18 cellular contexts compared by ENCODE assay signal in the genomic region with DNA sequence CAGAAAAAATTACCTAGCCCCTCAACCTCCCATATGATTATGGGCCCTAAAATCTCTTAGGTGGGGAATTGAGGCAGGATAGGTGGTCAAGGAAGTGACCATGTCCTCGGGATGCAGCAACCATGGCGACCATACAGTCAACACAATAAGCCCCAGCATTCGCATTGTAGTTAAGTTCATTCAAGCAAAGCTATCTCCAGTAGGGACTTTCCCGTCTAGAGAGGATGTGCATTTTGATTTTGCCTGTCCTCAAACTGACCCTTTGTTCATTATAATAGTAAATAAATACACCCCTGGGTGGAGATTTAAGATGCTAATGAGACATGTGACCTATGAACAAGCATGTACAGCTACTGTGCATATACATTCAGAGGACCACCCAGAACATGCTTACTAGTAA.
DNase-seq lines count a peak whose midpoint lies in the region; ATAC-seq, FAIRE-seq and TF ChIP-seq lines count a peak whose summit lies in the region.
"Had no signal": no experiment of that assay in that cellular context is flagged by ENCODE, and none has a peak within 500 bp of the region (broad histone marks: within the 10 kb centered on the region; RNA-seq: fewer than 3 reads in every experiment).

No MANE protein-coding gene starts in this region.

- H3K4me1 Mint-ChIP-seq in memory B cell, result no peaks in the 10 kb centered on the region

- H3K9ac ChIP-seq in GM12878 (ENCODE audit: control insufficient read depth, insufficient read depth, low read length), result no peak overlapping the region

- H3K27me3 ChIP-seq in GM12878 (replicated peaks in 1 of 2; ENCODE audit: control insufficient read depth in 2 of 2, insufficient read depth in 2 of 2, low read length in 1 of 2), result no peaks in the 10 kb centered on the region

- 0% methylated on average over 4 of the region's 4 CpGs for WGBS in GM12878 (ENCODE audit: insufficient coverage, insufficient replicate concordance, low lambda C conversion rate, missing lambda C conversion rate)

- FAIRE-seq in GM12878 (lab: Jason Lieb, UNC), result no peak
- FAIRE-seq: GM18507, H54, HepG2, HTR-8/SVneo had no signal

- H2AFZ ChIP-seq in GM12878 (ENCODE audit: control insufficient read depth, low read depth, low read length), result no peak overlapping the region

- TF ChIP-seq POLR2A in GM12878 (IDR thresholded peaks at IDR 0.05; ENCODE audit: low read depth, low read length), result no peak

- H3K36me3 Mint-ChIP-seq in memory B cell, result no peaks in the 10 kb centered on the region

- intact Hi-C loops in GM12878 (cut with micrococcal nuclease; ENCODE audit: unreplicated experiment), result loop anchor here (2.0 to 5.0 kb wide), 2 partner anchors 85 to 277 kb away; no protein-coding TSS in a partner anchor

- SMC1A ChIA-PET in GM12878 (lab: Charles Lee; ENCODE audit: uncharacterized antibody, unreplicated experiment), result interaction anchor here (1.2 to 2.2 kb wide), 2 partner anchors 87 to 278 kb away, joined by 4 to 10 read pairs; no protein-coding TSS in a partner anchor

- RAD21 ChIA-PET in GM12878 (lab: Charles Lee; ENCODE audit: unreplicated experiment), result no interaction called here

- H4K20me1 ChIP-seq in GM12878 (ENCODE audit: control insufficient read depth, insufficient read depth), result no peaks in the 10 kb centered on the region

- no peak overlapping the region for H3K27ac ChIP-seq in GM12878 (ENCODE audit: control insufficient read depth, insufficient read depth)

- in situ Hi-C loops in Caki2 (cut with HindIII; ENCODE audit: low pct_unique_long_range_greater_than_20kb, low sequenced_read_pairs), result no loop called here
- in situ Hi-C loops in GM12878 (cut with MboI), result no loop called here

- no peaks in the 10 kb centered on the region for H3K4me1 ChIP-seq in GM12878 (ENCODE audit: control insufficient read depth, insufficient read depth, low read length)

- POLR2A ChIA-PET in GM12878 (lab: Charles Lee), result no interaction called here

- peak overlapping the region; percentile 41 for H3K27ac Mint-ChIP-seq in memory B cell
- H3K27ac Mint-ChIP-seq: CD4-positive, alpha-beta T cell had no signal

- no peak for TF ChIP-seq RAD21 in GM12878 (IDR thresholded peaks at IDR 0.05; ENCODE audit: insufficient read depth, low read depth, low read length)

- H3K9me3 Mint-ChIP-seq in memory B cell, result no peaks in the 10 kb centered on the region
- H3K9me3 Mint-ChIP-seq: CD4-positive, alpha-beta T cell had no signal

- CTCF ChIA-PET in GM12878 (lab: Yijun Ruan, JAX), result interaction anchor here (0.9 to 4.1 kb wide), 12 partner anchors 10 to 278 kb away, joined by 3 to 30 read pairs (median 8); no protein-coding TSS in a partner anchor

- TF ChIP-seq EP300 in GM12878 (IDR thresholded peaks at IDR 0.05; ENCODE audit: borderline replicate concordance in 1 of 2, control insufficient read depth in 1 of 2, low read depth in 2 of 2, low read length in 2 of 2), result no peak

- ATAC-seq in GM12878 (peak; percentile 51), memory B cell (ENCODE audit: low read depth) (peak; percentile 74)
- ATAC-seq: HCT116, HepG2 had no signal

- no peaks in the 10 kb centered on the region for H3K9me3 ChIP-seq in GM12878 (replicated peaks; ENCODE audit: control insufficient read depth, insufficient read depth, low read length)

- no peaks in the 10 kb centered on the region for H3K27me3 Mint-ChIP-seq in memory B cell
- H3K27me3 Mint-ChIP-seq: CD4-positive, alpha-beta T cell had no signal

- no peak overlapping the region for H3K4me2 ChIP-seq in GM12878 (ENCODE audit: control insufficient read depth, insufficient read depth)

- H3K79me2 ChIP-seq in GM12878 (ENCODE audit: control insufficient read depth, insufficient read depth, low read length), result no peaks in the 10 kb centered on the region

- no peak overlapping the region for H3K4me3 Mint-ChIP-seq in memory B cell
- H3K4me3 Mint-ChIP-seq: CD4-positive, alpha-beta T cell had no signal

- DNase-seq in Caki2 (ENCODE audit: low read depth) (peak; percentile 53), NAMALWA (ENCODE audit: low spot score) (peak; percentile 19), GM12878 (ENCODE audit: low read depth, low spot score) (no peak), memory B cell (ENCODE audit: low spot score in 2 of 2) (no peak), midbrain (lab: John Stamatoyannopoulos, UW) (no peak), DMS53 treated with DMSO at 0.1 percent for 48 hours (lab: John Stamatoyannopoulos, UW; ENCODE audit: unreplicated experiment) (no peak), iPS-NIHi7 (ENCODE audit: extremely low spot score) (no peak)
- no peak for DNase-seq in stimulated activated CD4-positive, alpha-beta T cell treated with anti-CD3 and anti-CD28 coated beads, Interleukin-2, amount 100 ng/mL, for 24 hours
- DNase-seq: 8988T; C1 segment of cervical spinal cord; CD4-positive, alpha-beta T cell; DMS79 treated with DMSO at 0.1 percent for 48 hours; GF-D8 had no signal

- no peak for TF ChIP-seq CTCF in GM12878 (IDR thresholded peaks at IDR 0.05 in 2 of 3, conservative IDR thresholded peaks at IDR 0.05 in 1 of 3; ENCODE audit: control insufficient read depth in 2 of 3, extremely low read depth in 1 of 3, insufficient read depth in 1 of 3, low read depth in 3 of 3, low read length in 3 of 3)

- BruUV-seq in GM12878 (replicated peaks; lab: Mats Ljungman, UMichigan), result no TSS peak

- no peaks in the 10 kb centered on the region for H3K36me3 ChIP-seq in GM12878 (ENCODE audit: control insufficient read depth in 2 of 2, insufficient read depth in 2 of 2, low read length in 1 of 2)

- no peak overlapping the region for H3K4me3 ChIP-seq in GM12878

TF ChIP-seq in GM12878, 131 proteins besides CTCF, POLR2A, EP300 and RAD21 (continues in another document):
- TF ChIP-seq SREBF2 (IDR thresholded peaks at IDR 0.05; ENCODE audit: low read length) (no peak), HCFC1 (IDR thresholded peaks at IDR 0.05; ENCODE audit: low read length) (no peak), BACH1 (IDR thresholded peaks at IDR 0.05; ENCODE audit: borderline replicate concordance) (no peak), SREBF1 (IDR thresholded peaks at IDR 0.05; ENCODE audit: low read length) (no peak), BMI1 (IDR thresholded peaks at IDR 0.05; ENCODE audit: borderline replicate concordance) (no peak), IKZF2 (IDR thresholded peaks at IDR 0.05) (no peak), ZNF622 (IDR thresholded peaks at IDR 0.05) (no peak), EED (IDR thresholded peaks at IDR 0.05; ENCODE audit: low read depth) (no peak), RB1 (IDR thresholded peaks at IDR 0.05; ENCODE audit: borderline replicate concordance) (no peak), ATF7 (IDR thresholded peaks at IDR 0.05; ENCODE audit: low read depth) (no peak), POLR2AphosphoS5 (IDR thresholded peaks at IDR 0.05; ENCODE audit: low read length) (no peak), POLR2AphosphoS2 (IDR thresholded peaks at IDR 0.05; ENCODE audit: low read depth, low read length) (no peak), PML (IDR thresholded peaks at IDR 0.05; ENCODE audit: low read length) (no peak)
- TF ChIP-seq, protein P1, sequence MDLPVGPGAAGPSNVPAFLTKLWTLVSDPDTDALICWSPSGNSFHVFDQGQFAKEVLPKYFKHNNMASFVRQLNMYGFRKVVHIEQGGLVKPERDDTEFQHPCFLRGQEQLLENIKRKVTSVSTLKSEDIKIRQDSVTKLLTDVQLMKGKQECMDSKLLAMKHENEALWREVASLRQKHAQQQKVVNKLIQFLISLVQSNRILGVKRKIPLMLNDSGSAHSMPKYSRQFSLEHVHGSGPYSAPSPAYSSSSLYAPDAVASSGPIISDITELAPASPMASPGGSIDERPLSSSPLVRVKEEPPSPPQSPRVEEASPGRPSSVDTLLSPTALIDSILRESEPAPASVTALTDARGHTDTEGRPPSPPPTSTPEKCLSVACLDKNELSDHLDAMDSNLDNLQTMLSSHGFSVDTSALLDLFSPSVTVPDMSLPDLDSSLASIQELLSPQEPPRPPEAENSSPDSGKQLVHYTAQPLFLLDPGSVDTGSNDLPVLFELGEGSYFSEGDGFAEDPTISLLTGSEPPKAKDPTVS (IDR thresholded peaks at IDR 0.05; ENCODE audit: low read depth, low read length), result no peak
- TF ChIP-seq, protein P2, sequence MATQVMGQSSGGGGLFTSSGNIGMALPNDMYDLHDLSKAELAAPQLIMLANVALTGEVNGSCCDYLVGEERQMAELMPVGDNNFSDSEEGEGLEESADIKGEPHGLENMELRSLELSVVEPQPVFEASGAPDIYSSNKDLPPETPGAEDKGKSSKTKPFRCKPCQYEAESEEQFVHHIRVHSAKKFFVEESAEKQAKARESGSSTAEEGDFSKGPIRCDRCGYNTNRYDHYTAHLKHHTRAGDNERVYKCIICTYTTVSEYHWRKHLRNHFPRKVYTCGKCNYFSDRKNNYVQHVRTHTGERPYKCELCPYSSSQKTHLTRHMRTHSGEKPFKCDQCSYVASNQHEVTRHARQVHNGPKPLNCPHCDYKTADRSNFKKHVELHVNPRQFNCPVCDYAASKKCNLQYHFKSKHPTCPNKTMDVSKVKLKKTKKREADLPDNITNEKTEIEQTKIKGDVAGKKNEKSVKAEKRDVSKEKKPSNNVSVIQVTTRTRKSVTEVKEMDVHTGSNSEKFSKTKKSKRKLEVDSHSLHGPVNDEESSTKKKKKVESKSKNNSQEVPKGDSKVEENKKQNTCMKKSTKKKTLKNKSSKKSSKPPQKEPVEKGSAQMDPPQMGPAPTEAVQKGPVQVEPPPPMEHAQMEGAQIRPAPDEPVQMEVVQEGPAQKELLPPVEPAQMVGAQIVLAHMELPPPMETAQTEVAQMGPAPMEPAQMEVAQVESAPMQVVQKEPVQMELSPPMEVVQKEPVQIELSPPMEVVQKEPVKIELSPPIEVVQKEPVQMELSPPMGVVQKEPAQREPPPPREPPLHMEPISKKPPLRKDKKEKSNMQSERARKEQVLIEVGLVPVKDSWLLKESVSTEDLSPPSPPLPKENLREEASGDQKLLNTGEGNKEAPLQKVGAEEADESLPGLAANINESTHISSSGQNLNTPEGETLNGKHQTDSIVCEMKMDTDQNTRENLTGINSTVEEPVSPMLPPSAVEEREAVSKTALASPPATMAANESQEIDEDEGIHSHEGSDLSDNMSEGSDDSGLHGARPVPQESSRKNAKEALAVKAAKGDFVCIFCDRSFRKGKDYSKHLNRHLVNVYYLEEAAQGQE (IDR thresholded peaks at IDR 0.05; ENCODE audit: low read depth, low read length), result no peak
- TF ChIP-seq, protein P3, sequence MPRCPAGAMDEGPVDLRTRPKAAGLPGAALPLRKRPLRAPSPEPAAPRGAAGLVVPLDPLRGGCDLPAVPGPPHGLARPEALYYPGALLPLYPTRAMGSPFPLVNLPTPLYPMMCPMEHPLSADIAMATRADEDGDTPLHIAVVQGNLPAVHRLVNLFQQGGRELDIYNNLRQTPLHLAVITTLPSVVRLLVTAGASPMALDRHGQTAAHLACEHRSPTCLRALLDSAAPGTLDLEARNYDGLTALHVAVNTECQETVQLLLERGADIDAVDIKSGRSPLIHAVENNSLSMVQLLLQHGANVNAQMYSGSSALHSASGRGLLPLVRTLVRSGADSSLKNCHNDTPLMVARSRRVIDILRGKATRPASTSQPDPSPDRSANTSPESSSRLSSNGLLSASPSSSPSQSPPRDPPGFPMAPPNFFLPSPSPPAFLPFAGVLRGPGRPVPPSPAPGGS (IDR thresholded peaks at IDR 0.05; ENCODE audit: borderline replicate concordance, insufficient read depth, low read depth, low read length, poor library complexity, severe bottlenecking), result no peak

Comparison
In these comparisons a context has a peak if more than half of its experiments do, and no peak if none do; other contexts are left out.
1. DNase-seq: peak in Caki2 (single experiment) and NAMALWA (single experiment); none in GM12878 (single experiment), memory B cell (0 of 2), stimulated activated CD4-positive, alpha-beta T cell treated with anti-CD3 and anti-CD28 coated beads, Interleukin-2, amount 100 ng/mL, for 24 hours (0 of 2), midbrain (single experiment), DMS53 treated with DMSO at 0.1 percent for 48 hours (single experiment) and iPS-NIHi7 (single experiment).